Comparison of ENCODE assay signal across 5 cellular contexts in genomic region chr21:17727361-17727760, GRCh38.
"Had no signal": no experiment of that assay in that cellular context is flagged by ENCODE, and none has a peak within 500 bp of the region (broad histone marks: within the 10 kb centered on the region; RNA-seq: fewer than 3 reads in every experiment).

No MANE protein-coding gene starts in this region.

- H3K4me3 ChIP-seq: K562 had no signal

- DNase-seq: IMR-90, KBM-7 had no signal

- H3K27ac ChIP-seq: HL-60 had no signal

- ATAC-seq: HepG2, K562 had no signal
